10 cellular contexts compared by ENCODE assay signal in the genomic region with DNA sequence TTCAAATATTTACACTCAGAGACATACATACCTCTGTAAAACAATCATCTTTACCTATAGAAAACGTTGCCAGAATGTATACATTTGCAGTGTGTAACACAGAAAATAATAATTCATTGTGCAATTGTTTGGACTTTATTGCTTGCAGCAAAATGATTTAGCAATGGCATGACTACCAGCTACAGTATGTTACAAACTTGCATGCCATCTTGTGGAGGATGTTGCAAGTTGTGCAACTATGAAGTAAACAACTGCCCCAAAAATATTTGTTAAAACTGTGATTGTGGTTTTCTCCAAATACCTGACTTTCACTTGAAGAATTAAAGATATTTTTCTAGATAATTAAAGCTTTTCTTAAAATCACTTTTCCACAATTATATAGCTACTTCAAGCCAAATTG. TPM values are rescaled to one million over a fixed set of nuclear protein-coding genes. Genes with fewer than 3 reads are reported as not detected.
DNase-seq lines count a peak whose midpoint lies in the region; ATAC-seq and TF ChIP-seq lines count a peak whose summit lies in the region.
"Had no signal": no experiment of that assay in that cellular context is flagged by ENCODE, and none has a peak within 500 bp of the region (broad histone marks: within the 10 kb centered on the region; RNA-seq: fewer than 3 reads in every experiment).

No MANE protein-coding gene starts in this region.

- no peak for TF ChIP-seq POLR2A in Peyer's patch (IDR thresholded peaks at IDR 0.05)

- H3K9me3 Mint-ChIP-seq in HFFc6, result no peaks in the 10 kb centered on the region

- H3K27me3 Mint-ChIP-seq in HFFc6 (ENCODE audit: insufficient read depth), result peaks cover 4% of the 10 kb centered on the region; the same call in 1 of the 2 replicates

- H3K4me1 ChIP-seq in ascending aorta (no peaks in the 10 kb centered on the region), Peyer's patch (no peaks in the 10 kb centered on the region)

- intact Hi-C loops in ascending aorta (cut with DNase I), result no loop called here

- H3K4me3 Mint-ChIP-seq in HFFc6, result no peak overlapping the region
- H3K4me3 Mint-ChIP-seq: activated naive CD8-positive, alpha-beta T cell had no signal

- H3K27ac ChIP-seq in ascending aorta, result no peak overlapping the region
- H3K27ac ChIP-seq in Peyer's patch, result no peak overlapping the region
- H3K27ac ChIP-seq: SJSA1 had no signal

- no peak overlapping the region for H3K27ac Mint-ChIP-seq in HFFc6
- H3K27ac Mint-ChIP-seq: activated naive CD8-positive, alpha-beta T cell had no signal

- H3K36me3 Mint-ChIP-seq in HFFc6 (ENCODE audit: low read depth), result no peaks in the 10 kb centered on the region
- H3K36me3 Mint-ChIP-seq: activated naive CD8-positive, alpha-beta T cell had no signal

- H3K27me3 ChIP-seq in ascending aorta, result no peaks in the 10 kb centered on the region
- no peaks in the 10 kb centered on the region for H3K27me3 ChIP-seq in Peyer's patch
- H3K27me3 ChIP-seq: SJSA1 had no signal

- ATAC-seq in HG03520 (IDR thresholded peaks at IDR 0.05; ENCODE audit: unreplicated experiment) (no peak), GM19452 (IDR thresholded peaks at IDR 0.05; ENCODE audit: unreplicated experiment) (no peak)

- H3K4me3 ChIP-seq in ascending aorta (no peak overlapping the region), Peyer's patch (no peak overlapping the region)
- H3K4me3 ChIP-seq: SJSA1 had no signal

- DNase-seq in AG20443 (ENCODE audit: low spot score) (peak; percentile 67), HFFc6 (peak; percentile 65), amniotic stem cell (lab: John Stamatoyannopoulos, UW) (peak; percentile 53), kidney tubule cell (ENCODE audit: low spot score) (peak; percentile 35), ascending aorta (ENCODE audit: low spot score in 2 of 2) (no peak), Peyer's patch (no peak)

- peaks cover 19% of the 10 kb centered on the region; the same call in 1 of the 2 replicates for H3K4me1 Mint-ChIP-seq in HFFc6 (ENCODE audit: low read depth)

- H3K9me3 ChIP-seq in ascending aorta (no peaks in the 10 kb centered on the region), Peyer's patch (no peaks in the 10 kb centered on the region)
- H3K9me3 ChIP-seq: SJSA1 had no signal

- no peaks in the 10 kb centered on the region for H3K36me3 ChIP-seq in ascending aorta
- H3K36me3 ChIP-seq in Peyer's patch, result no peaks in the 10 kb centered on the region
- H3K36me3 ChIP-seq: SJSA1 had no signal

- TF ChIP-seq CTCF in HFFc6 (IDR thresholded peaks at IDR 0.05), result peak; percentile 78
- TF ChIP-seq CTCF in ascending aorta (IDR thresholded peaks at IDR 0.05), result no peak
- peak in 3 of 6 experiments; percentile 43 to 54 (median 44) for TF ChIP-seq CTCF in Peyer's patch (IDR thresholded peaks at IDR 0.05)

RNA-seq across cellular contexts. Expression of gene C3orf49, which starts 27.1 kb away (rescaled TPM):
- not detected for total RNA-seq in HFFc6 (2021; fragmentation: NEBNext Ultra II Directional; extraction: Animal tissue kit (Norgen Biotek cat#: 25700))
- total RNA-seq in ascending aorta (not detected), Peyer's patch (not detected)
- total RNA-seq: SJSA1 had no signal

Comparison
In these comparisons a context has a peak if more than half of its experiments do, and no peak if none do; other contexts are left out.
1. DNase-seq: peak in AG20443 (single experiment), HFFc6 (single experiment), amniotic stem cell (single experiment) and kidney tubule cell (single experiment); none in ascending aorta (0 of 2) and Peyer's patch (0 of 3).